ENCODE assay signal across 1 cellular context in the genomic region with DNA sequence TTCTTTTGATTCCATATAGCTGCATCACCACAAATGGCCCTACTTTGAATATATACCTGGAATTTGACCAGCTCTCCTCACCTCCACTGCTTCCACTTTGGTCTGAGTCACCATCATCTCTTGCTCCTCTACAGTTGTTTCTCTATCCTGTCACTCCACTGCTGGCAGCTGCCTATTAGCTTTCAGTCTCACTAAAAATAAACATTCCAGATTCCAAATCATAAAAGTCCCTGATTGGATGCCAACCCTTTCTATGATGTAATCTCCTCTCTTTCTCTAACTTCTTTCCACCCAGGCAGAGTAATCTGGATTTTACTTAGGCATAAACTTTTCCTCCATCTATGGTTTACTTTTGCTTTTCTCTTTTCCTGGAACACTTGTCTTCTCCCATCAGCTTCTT.
TF ChIP-seq lines count a peak whose summit lies in the region.

No MANE protein-coding gene starts in this region.

TF ChIP-seq in IMR-90, 13 proteins besides CTCF, POLR2A, EP300 and RAD21:
- TF ChIP-seq, protein P1, sequence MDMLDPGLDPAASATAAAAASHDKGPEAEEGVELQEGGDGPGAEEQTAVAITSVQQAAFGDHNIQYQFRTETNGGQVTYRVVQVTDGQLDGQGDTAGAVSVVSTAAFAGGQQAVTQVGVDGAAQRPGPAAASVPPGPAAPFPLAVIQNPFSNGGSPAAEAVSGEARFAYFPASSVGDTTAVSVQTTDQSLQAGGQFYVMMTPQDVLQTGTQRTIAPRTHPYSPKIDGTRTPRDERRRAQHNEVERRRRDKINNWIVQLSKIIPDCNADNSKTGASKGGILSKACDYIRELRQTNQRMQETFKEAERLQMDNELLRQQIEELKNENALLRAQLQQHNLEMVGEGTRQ (IDR thresholded peaks at IDR 0.05; ENCODE audit: low read depth, low read length) = no peak
- TF ChIP-seq MAFK (IDR thresholded peaks at IDR 0.05; ENCODE audit: low read depth, low read length) (no peak), CEBPB (IDR thresholded peaks at IDR 0.05; ENCODE audit: low read depth, low read length) (no peak), RCOR1 (IDR thresholded peaks at IDR 0.05; ENCODE audit: insufficient replicate concordance, low read length) (no peak), MAZ (IDR thresholded peaks at IDR 0.05; ENCODE audit: borderline replicate concordance, low read depth, low read length) (no peak), BHLHE40 (IDR thresholded peaks at IDR 0.05; ENCODE audit: low read depth, low read length) (no peak), FOS (IDR thresholded peaks at IDR 0.05; ENCODE audit: low read depth, low read length) (no peak), SMC3 (IDR thresholded peaks at IDR 0.05; ENCODE audit: low read depth, low read length) (no peak), CHD1 (IDR thresholded peaks at IDR 0.05; ENCODE audit: low read depth, low read length) (no peak), NFE2L2 (IDR thresholded peaks at IDR 0.05; ENCODE audit: low read depth, low read length) (no peak), RFX5 (IDR thresholded peaks at IDR 0.05; ENCODE audit: low read depth, low read length) (no peak), MXI1 (IDR thresholded peaks at IDR 0.05; ENCODE audit: borderline replicate concordance, low read depth, low read length) (no peak)
- TF ChIP-seq, protein P2, sequence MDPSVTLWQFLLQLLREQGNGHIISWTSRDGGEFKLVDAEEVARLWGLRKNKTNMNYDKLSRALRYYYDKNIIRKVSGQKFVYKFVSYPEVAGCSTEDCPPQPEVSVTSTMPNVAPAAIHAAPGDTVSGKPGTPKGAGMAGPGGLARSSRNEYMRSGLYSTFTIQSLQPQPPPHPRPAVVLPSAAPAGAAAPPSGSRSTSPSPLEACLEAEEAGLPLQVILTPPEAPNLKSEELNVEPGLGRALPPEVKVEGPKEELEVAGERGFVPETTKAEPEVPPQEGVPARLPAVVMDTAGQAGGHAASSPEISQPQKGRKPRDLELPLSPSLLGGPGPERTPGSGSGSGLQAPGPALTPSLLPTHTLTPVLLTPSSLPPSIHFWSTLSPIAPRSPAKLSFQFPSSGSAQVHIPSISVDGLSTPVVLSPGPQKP (IDR thresholded peaks at IDR 0.05; ENCODE audit: borderline replicate concordance, low read depth, low read length) = no peak
